8 cellular contexts compared by ENCODE assay signal in genomic region chr21:32578107-32578691, GRCh38. TPM values are rescaled to one million over a fixed set of nuclear protein-coding genes. Genes with fewer than 3 reads are reported as not detected.
DNase-seq lines count a peak whose midpoint lies in the region; ATAC-seq, FAIRE-seq and TF ChIP-seq lines count a peak whose summit lies in the region.

No MANE protein-coding gene starts in this region.

- H3K27ac ChIP-seq in HepG2 (ENCODE audit: extremely low read length, insufficient read depth, low read length) (no peak overlapping the region), right lobe of liver (no peak overlapping the region), H1 (ENCODE audit: low read depth, low read length) (no peak overlapping the region), Peyer's patch (no peak overlapping the region)

- H3K9ac ChIP-seq in HepG2 (ENCODE audit: insufficient read depth, low read depth, low read length) (no peak overlapping the region), H1 (replicated peaks in 1 of 4; ENCODE audit: extremely low read depth in 1 of 4, low read depth in 3 of 4, low read length in 3 of 4) (no peak overlapping the region)

- no peak overlapping the region for H3K23ac ChIP-seq in H1 (ENCODE audit: insufficient read length)

- DNase-seq in HepG2 (ENCODE audit: low spot score), result no peak
- no peak for DNase-seq in right lobe of liver
- DNase-seq in OCI-M1 (lab: John Stamatoyannopoulos, UW), result peak; percentile 14
- DNase-seq in H1 (ENCODE audit: low read depth in 1 of 2, low spot score in 2 of 2), result peak; percentile 23 to 70
- DNase-seq in type B pancreatic cell (ENCODE audit: extremely low spot score, unreplicated experiment), result peak; percentile 64
- no peak for DNase-seq in cerebellar cortex (ENCODE audit: low spot score)
- no peak for DNase-seq in Peyer's patch

- TF ChIP-seq CTCF in HepG2 (CRISPR knock-in tag; IDR thresholded peaks at IDR 0.05) (peak; percentile 68), right lobe of liver (IDR thresholded peaks at IDR 0.05) (no peak), H1 (IDR thresholded peaks at IDR 0.05; ENCODE audit: control extremely low read depth in 1 of 3, insufficient read depth in 1 of 3, low read depth in 1 of 3, low read length in 3 of 3) (peak; percentile 75 to 94 (median 79)), type B pancreatic cell (conservative IDR thresholded peaks at IDR 0.05) (peak; percentile 52), Peyer's patch (IDR thresholded peaks at IDR 0.05) (peak in 3 of 6 experiments; percentile 12 to 24 (median 14))

- no peak overlapping the region for H2AK5ac ChIP-seq in H1 (ENCODE audit: low read depth, low read length)

- CTCF ChIA-PET in HepG2 (lab: Yijun Ruan, JAX; ENCODE audit: low intra/inter-chr PET ratio, low total read pairs), result no interaction called here
- CTCF ChIA-PET in H1 (lab: Charles Lee; ENCODE audit: partially characterized antibody), result interaction anchor here (0.5 to 10.0 kb wide), 19 partner anchors 9 to 220 kb away, joined by 3 to 112 read pairs (median 4); partner anchors contain the start of gene URB1

- no peak overlapping the region for H2BK20ac ChIP-seq in H1 (ENCODE audit: low read length)

- TF ChIP-seq RAD21 in HepG2 (CRISPR knock-in tag; IDR thresholded peaks at IDR 0.05) (no peak), H1 (IDR thresholded peaks at IDR 0.05 in 1 of 2, conservative IDR thresholded peaks at IDR 0.05 in 1 of 2; ENCODE audit: low read depth in 2 of 2, low read length in 2 of 2) (peak; percentile 79 to 84)

- H2BK5ac ChIP-seq in H1 (ENCODE audit: low read depth, low read length), result no peak overlapping the region

- no peak overlapping the region for H2BK120ac ChIP-seq in H1 (replicated peaks; ENCODE audit: low read depth, low read length)

- no peaks in the 10 kb centered on the region for H3K79me1 ChIP-seq in H1 (ENCODE audit: low read depth, low read length)

- no peak overlapping the region for H3K18ac ChIP-seq in H1 (ENCODE audit: extremely low read depth, low read length)

- BruUV-seq in HepG2 (replicated peaks; lab: Mats Ljungman, UMichigan), result no TSS peak

- H3K36me3 Mint-ChIP-seq in type B pancreatic cell, result no peaks in the 10 kb centered on the region

- no peaks in the 10 kb centered on the region for H3K9me3 Mint-ChIP-seq in type B pancreatic cell

- H3K56ac ChIP-seq in H1 (replicated peaks; ENCODE audit: insufficient read length, low read depth, low read length), result no peak overlapping the region

- H4K20me1 ChIP-seq in HepG2 (ENCODE audit: insufficient read depth, low read length), result no peaks in the 10 kb centered on the region
- H4K20me1 ChIP-seq in H1 (replicated peaks in 1 of 2; ENCODE audit: control insufficient read depth in 1 of 2, insufficient read depth in 2 of 2, low read length in 2 of 2), result no peaks in the 10 kb centered on the region

- no peak for FAIRE-seq in HepG2 (lab: Jason Lieb, UNC)
- FAIRE-seq in H1 (lab: Jason Lieb, UNC), result no peak

- no peak overlapping the region; the same call in 1 of the 2 replicates for H3K4me2 ChIP-seq in HepG2 (ENCODE audit: low read depth, low read length)
- no peak overlapping the region for H3K4me2 ChIP-seq in H1 (ENCODE audit: insufficient read depth in 1 of 2, low read depth in 2 of 2, low read length in 2 of 2)

- no peak for TF ChIP-seq POLR2A in HepG2 (IDR thresholded peaks at IDR 0.05; ENCODE audit: insufficient read depth in 1 of 2, low read depth in 2 of 2, low read length in 2 of 2)
- no peak for TF ChIP-seq POLR2A in right lobe of liver (IDR thresholded peaks at IDR 0.05)
- no peak for TF ChIP-seq POLR2A in H1 (IDR thresholded peaks at IDR 0.05; ENCODE audit: control extremely low read depth in 1 of 2, low read depth in 2 of 2, low read length in 2 of 2)
- TF ChIP-seq POLR2A in Peyer's patch (IDR thresholded peaks at IDR 0.05), result no peak

- no peak overlapping the region for H3K4ac ChIP-seq in H1 (replicated peaks; ENCODE audit: insufficient read length, low read depth, low read length)

- H2AFZ ChIP-seq in HepG2 (ENCODE audit: low read length), result no peak overlapping the region
- H2AFZ ChIP-seq in H1 (ENCODE audit: low read length), result 0 out of 2 replicates have a peak overlapping the region, but pooled peaks have one; percentile 2

- H3K4me1 ChIP-seq in HepG2 (ENCODE audit: insufficient read depth, low read length) (peaks cover 3% of the 10 kb centered on the region), right lobe of liver (no peaks in the 10 kb centered on the region), H1 (replicated peaks in 1 of 4; ENCODE audit: control insufficient read depth in 3 of 4, insufficient read depth in 4 of 4, low read length in 3 of 4) (no peaks in the 10 kb centered on the region), Peyer's patch (no peaks in the 10 kb centered on the region)

- H3K27ac Mint-ChIP-seq in type B pancreatic cell, result no peak overlapping the region

- no peak overlapping the region for H3K14ac ChIP-seq in H1 (ENCODE audit: insufficient read length)

- peaks cover 21% of the 10 kb centered on the region for H3K27me3 Mint-ChIP-seq in type B pancreatic cell

- H2BK15ac ChIP-seq in H1 (ENCODE audit: low read length), result no peak overlapping the region

- POLR2A ChIA-PET in HepG2 (lab: Yijun Ruan, JAX) (no interaction called here), H1 (lab: Charles Lee; ENCODE audit: partially characterized antibody) (interaction anchor here (1.5 kb wide), 1 partner anchor 9 kb away, joined by 4 read pairs; no protein-coding TSS in a partner anchor)

- H3K4me3 ChIP-seq in HepG2 (replicated peaks in 1 of 3; ENCODE audit: insufficient read depth in 1 of 3, low read depth in 2 of 3, low read length in 3 of 3) (no peak overlapping the region), right lobe of liver (no peak overlapping the region), H1 (ENCODE audit: extremely low read depth in 1 of 4, insufficient read depth in 2 of 4, low read depth in 3 of 4, low read length in 4 of 4) (no peak overlapping the region), Peyer's patch (no peak overlapping the region)

- H3K79me2 ChIP-seq in HepG2 (ENCODE audit: insufficient read depth, low read length) (no peaks in the 10 kb centered on the region), H1 (ENCODE audit: control insufficient read depth in 1 of 2, insufficient read depth in 2 of 2, low read length in 2 of 2) (no peaks in the 10 kb centered on the region)

- no peak overlapping the region for H3K4me3 Mint-ChIP-seq in type B pancreatic cell

- H2BK12ac ChIP-seq in H1 (ENCODE audit: low read depth, low read length), result no peak overlapping the region

- peak overlapping the region; percentile 23; the same call in 1 of the 2 replicates for H4K8ac ChIP-seq in H1 (ENCODE audit: extremely low read depth, insufficient read depth, low read length)

- no peaks in the 10 kb centered on the region for H3K23me2 ChIP-seq in H1 (ENCODE audit: low read depth, low read length)

- in situ Hi-C loops in HepG2 (cut with HindIII; ENCODE audit: extremely low pct_ligation_motif_present, low pct_unique_long_range_greater_than_20kb), result no loop called here

- H3K9me3 ChIP-seq in HepG2 (ENCODE audit: low read length), result no peaks in the 10 kb centered on the region
- H3K9me3 ChIP-seq in right lobe of liver, result no peaks in the 10 kb centered on the region
- H3K9me3 ChIP-seq in H1 (ENCODE audit: insufficient read depth in 2 of 2, low read depth in 1 of 2, low read length in 1 of 2), result no peaks in the 10 kb centered on the region
- no peaks in the 10 kb centered on the region for H3K9me3 ChIP-seq in Peyer's patch

- intact Hi-C loops in HepG2 (cut with micrococcal nuclease; ENCODE audit: unreplicated experiment), result no loop called here
- intact Hi-C loops in right lobe of liver (cut with DNase I), result no loop called here

- no peaks in the 10 kb centered on the region for H3K4me1 Mint-ChIP-seq in type B pancreatic cell (ENCODE audit: unreplicated experiment)

- H3K36me3 ChIP-seq in HepG2 (replicated peaks in 1 of 2; ENCODE audit: control insufficient read depth in 1 of 2, insufficient read depth in 2 of 2, low read length in 2 of 2) (no peaks in the 10 kb centered on the region), right lobe of liver (no peaks in the 10 kb centered on the region), H1 (ENCODE audit: control insufficient read depth in 2 of 4, insufficient read depth in 4 of 4, low read length in 3 of 4) (no peaks in the 10 kb centered on the region), Peyer's patch (no peaks in the 10 kb centered on the region)

- TF ChIP-seq EP300 in HepG2 (IDR thresholded peaks at IDR 0.05; ENCODE audit: low read depth in 2 of 2, low read length in 2 of 2) (no peak), HepG2 (CRISPR knock-in tag; IDR thresholded peaks at IDR 0.05; ENCODE audit: borderline replicate concordance) (no peak), H1 (IDR thresholded peaks at IDR 0.05; ENCODE audit: borderline replicate concordance in 1 of 2, low read depth in 2 of 2, low read length in 2 of 2) (no peak)

- no peak overlapping the region for H4K91ac ChIP-seq in H1 (replicated peaks; ENCODE audit: insufficient read length, low read length)

- no peak overlapping the region for H4K5ac ChIP-seq in H1 (ENCODE audit: insufficient read length, low read depth, low read length)

- WGBS in HepG2 (ENCODE audit: low lambda C conversion rate), result 55% methylated on average over 14 of the region's 15 CpGs
- no CpG with 5 or more reads among the region's 15 CpGs for WGBS in right lobe of liver (ENCODE audit: insufficient coverage, low coverage, low lambda C conversion rate, missing lambda C conversion rate)
- 29% methylated on average over 15 of the region's 15 CpGs; no CpG with 5 or more reads in 1 of the 2 experiments for WGBS in H1 (ENCODE audit: extremely low coverage in 1 of 2, insufficient coverage in 1 of 2, insufficient read length in 1 of 2, insufficient replicate concordance in 2 of 2, low coverage in 1 of 2, low lambda C conversion rate in 2 of 2, missing lambda C conversion rate in 1 of 2), 2 experiments

- H3K27me3 ChIP-seq in HepG2 (ENCODE audit: control insufficient read depth in 1 of 2, insufficient read depth in 2 of 2, low read length in 2 of 2), result no peaks in the 10 kb centered on the region
- H3K27me3 ChIP-seq in right lobe of liver, result no peaks in the 10 kb centered on the region
- H3K27me3 ChIP-seq in H1 (replicated peaks in 1 of 4; ENCODE audit: control insufficient read depth in 3 of 4, extremely low read depth in 1 of 4, insufficient read depth in 3 of 4, low read length in 3 of 4), result no peaks in the 10 kb centered on the region
- H3K27me3 ChIP-seq in Peyer's patch, result no peaks in the 10 kb centered on the region

- ATAC-seq in HepG2, result peak; percentile 88
- ATAC-seq in right lobe of liver, result no peak
- no peak for ATAC-seq in GM19328 (IDR thresholded peaks at IDR 0.05; ENCODE audit: unreplicated experiment)

RNA-seq across cellular contexts. Expression of gene TCP10L, which starts 7.1 kb away (rescaled TPM):
- total RNA-seq in HepG2 (2016; rRNA removed; fragmentation: Illumina TruSeq; extraction: Trizol), result 2.4 and 2.8 TPM in 2 replicates
- 3.3 and 3.5 TPM in 2 replicates for total RNA-seq in HepG2 (2016; cell fraction: cytosol; rRNA removed; fragmentation: Illumina TruSeq; extraction: Trizol; ENCODE audit: low read depth)
- 2.7 and 2.9 TPM in 2 replicates for total RNA-seq in HepG2 (2016; cell fraction: insoluble cytoplasmic fraction; rRNA removed; fragmentation: Illumina TruSeq; extraction: Trizol)
- 4.2 and 4.4 TPM in 2 replicates for total RNA-seq in HepG2 (2016; cell fraction: membrane; rRNA removed; fragmentation: Illumina TruSeq; extraction: Trizol)
- total RNA-seq in HepG2 (2016; cell fraction: nucleus; rRNA removed; fragmentation: Illumina TruSeq; extraction: Trizol), result 1.8 and 1.9 TPM in 2 replicates
- polyA plus RNA-seq in HepG2 (2011; rRNA removed), result 0.90 and 1.0 TPM in 2 replicates
- 0.62 and 0.91 TPM in 2 replicates for polyA plus RNA-seq in HepG2 (2011; cell fraction: cytosol; rRNA removed)
- 0.42 and 0.76 TPM in 2 replicates for polyA plus RNA-seq in HepG2 (2011; cell fraction: nucleus; rRNA removed)
- polyA plus RNA-seq in HepG2 (2012), result 0.75 and 2.0 TPM in 2 replicates
- polyA plus RNA-seq in HepG2 (2016; cell fraction: cytosol; fragmentation: Illumina TruSeq; extraction: Trizol; ENCODE audit: low read depth), result 4.4 and 6.0 TPM in 2 replicates
- 2.8 and 3.2 TPM in 2 replicates for polyA plus RNA-seq in HepG2 (2016; cell fraction: insoluble cytoplasmic fraction; fragmentation: Illumina TruSeq; extraction: Trizol; ENCODE audit: low read depth)
- 3.1 and 4.8 TPM in 2 replicates for polyA plus RNA-seq in HepG2 (2016; cell fraction: membrane; fragmentation: Illumina TruSeq; extraction: Trizol; ENCODE audit: low read depth)
- polyA plus RNA-seq in HepG2 (2016; cell fraction: nucleus; fragmentation: Illumina TruSeq; extraction: Trizol; ENCODE audit: insufficient read depth, low read depth), result 1.5 and 2.0 TPM in 2 replicates
- polyA minus RNA-seq in HepG2 (2011; rRNA and poly(A)+ RNA removed; ENCODE audit: low replicate concordance), result 0.49 TPM in 1 of 2 replicates, not detected in the other
- polyA minus RNA-seq in HepG2 (2011; cell fraction: cytosol; rRNA and poly(A)+ RNA removed), result not detected in 2 replicates
- polyA minus RNA-seq in HepG2 (2011; cell fraction: nucleus; rRNA and poly(A)+ RNA removed), result 0.13 TPM in 1 of 2 replicates, not detected in the other
- total RNA-seq in right lobe of liver, result 1 to 10 TPM; 1.5 to 7.1 (median 3.8) TPM
- total RNA-seq in H1 (2021; fragmentation: NEBNext Ultra II Directional; extraction: Animal tissue kit (Norgen Biotek cat#: 25700)), result 0.71 and 0.99 TPM in 2 replicates
- polyA plus RNA-seq in H1 (2011; rRNA removed), result 0.45 and 0.74 TPM in 2 replicates
- polyA plus RNA-seq in H1 (2011; cell fraction: cytosol; rRNA removed), result 0.43 TPM
- polyA plus RNA-seq in H1 (2011; cell fraction: nucleus; rRNA removed), result 0.76 TPM
- 0.30 to 0.83 TPM (median 0.53 TPM) in 4 replicates for polyA plus RNA-seq in H1 (2012, experiment 1 of 2)
- 0.34 TPM for polyA plus RNA-seq in H1 (2012, experiment 2 of 2)
- polyA plus RNA-seq in H1 (2013, experiment 1 of 2), result 0.22 TPM
- polyA plus RNA-seq in H1 (2013, experiment 2 of 2), result 0.44 TPM
- polyA minus RNA-seq in H1 (2011; rRNA and poly(A)+ RNA removed), result 0.61 and 0.69 TPM in 2 replicates
- not detected for polyA minus RNA-seq in H1 (2011; cell fraction: cytosol; rRNA and poly(A)+ RNA removed)
- 0.50 TPM for polyA minus RNA-seq in H1 (2011; cell fraction: nucleus; rRNA and poly(A)+ RNA removed)
- total RNA-seq in type B pancreatic cell (ENCODE audit: low replicate concordance), result 0.93 and 1.2 TPM in 2 replicates
- total RNA-seq in Peyer's patch, result 1 to 10 TPM in 1 of 4 donors, not detected in 3; 9.9 TPM

RNA-seq across cellular contexts. Expression of gene CFAP298, which starts 34.0 kb away (rescaled TPM):
- 62.2 and 67.5 TPM in 2 replicates for total RNA-seq in HepG2 (2016; rRNA removed; fragmentation: Illumina TruSeq; extraction: Trizol)
- total RNA-seq in HepG2 (2016; cell fraction: cytosol; rRNA removed; fragmentation: Illumina TruSeq; extraction: Trizol; ENCODE audit: low read depth), result 8.3 and 10.1 TPM in 2 replicates
- total RNA-seq in HepG2 (2016; cell fraction: insoluble cytoplasmic fraction; rRNA removed; fragmentation: Illumina TruSeq; extraction: Trizol), result 63.4 and 69.3 TPM in 2 replicates
- 15.3 and 17.5 TPM in 2 replicates for total RNA-seq in HepG2 (2016; cell fraction: membrane; rRNA removed; fragmentation: Illumina TruSeq; extraction: Trizol)
- 27.5 and 31.3 TPM in 2 replicates for total RNA-seq in HepG2 (2016; cell fraction: nucleus; rRNA removed; fragmentation: Illumina TruSeq; extraction: Trizol)
- 19.6 and 21.2 TPM in 2 replicates for polyA plus RNA-seq in HepG2 (2011; rRNA removed)
- 17.9 and 20.0 TPM in 2 replicates for polyA plus RNA-seq in HepG2 (2011; cell fraction: cytosol; rRNA removed)
- polyA plus RNA-seq in HepG2 (2011; cell fraction: nucleus; rRNA removed), result 36.7 and 41.1 TPM in 2 replicates
- 26.6 and 34.3 TPM in 2 replicates for polyA plus RNA-seq in HepG2 (2012)
- 5.4 and 6.3 TPM in 2 replicates for polyA plus RNA-seq in HepG2 (2016; cell fraction: cytosol; fragmentation: Illumina TruSeq; extraction: Trizol; ENCODE audit: low read depth)
- 66.1 and 75.8 TPM in 2 replicates for polyA plus RNA-seq in HepG2 (2016; cell fraction: insoluble cytoplasmic fraction; fragmentation: Illumina TruSeq; extraction: Trizol; ENCODE audit: low read depth)
- polyA plus RNA-seq in HepG2 (2016; cell fraction: membrane; fragmentation: Illumina TruSeq; extraction: Trizol; ENCODE audit: low read depth), result 8.8 and 10.3 TPM in 2 replicates
- 55.9 and 56.8 TPM in 2 replicates for polyA plus RNA-seq in HepG2 (2016; cell fraction: nucleus; fragmentation: Illumina TruSeq; extraction: Trizol; ENCODE audit: insufficient read depth, low read depth)
- polyA minus RNA-seq in HepG2 (2011; rRNA and poly(A)+ RNA removed; ENCODE audit: low replicate concordance), result 8.7 and 11.6 TPM in 2 replicates
- 10.5 and 11.8 TPM in 2 replicates for polyA minus RNA-seq in HepG2 (2011; cell fraction: cytosol; rRNA and poly(A)+ RNA removed)
- 13.8 and 14.3 TPM in 2 replicates for polyA minus RNA-seq in HepG2 (2011; cell fraction: nucleus; rRNA and poly(A)+ RNA removed)
- 10 to 100 TPM in 5 of 6 experiments, 1 to 10 TPM in 1; 8.6 to 15.3 (median 11.6) TPM for total RNA-seq in right lobe of liver
- total RNA-seq in H1 (2021; fragmentation: NEBNext Ultra II Directional; extraction: Animal tissue kit (Norgen Biotek cat#: 25700)), result 68.1 and 69.6 TPM in 2 replicates
- 43.0 and 47.8 TPM in 2 replicates for polyA plus RNA-seq in H1 (2011; rRNA removed)
- polyA plus RNA-seq in H1 (2011; cell fraction: cytosol; rRNA removed), result 70.3 TPM
- 32.8 TPM for polyA plus RNA-seq in H1 (2011; cell fraction: nucleus; rRNA removed)
- polyA plus RNA-seq in H1 (2012, experiment 1 of 2), result 77.4 to 91.3 TPM (median 77.8 TPM) in 4 replicates
- polyA plus RNA-seq in H1 (2012, experiment 2 of 2), result 20.5 TPM
- polyA plus RNA-seq in H1 (2013, experiment 1 of 2), result 95.7 TPM
- 94.4 TPM for polyA plus RNA-seq in H1 (2013, experiment 2 of 2)
- 7.4 and 9.2 TPM in 2 replicates for polyA minus RNA-seq in H1 (2011; rRNA and poly(A)+ RNA removed)
- polyA minus RNA-seq in H1 (2011; cell fraction: cytosol; rRNA and poly(A)+ RNA removed), result 27.7 TPM
- polyA minus RNA-seq in H1 (2011; cell fraction: nucleus; rRNA and poly(A)+ RNA removed), result 17.3 TPM
- total RNA-seq in type B pancreatic cell (ENCODE audit: low replicate concordance), result 41.1 and 43.8 TPM in 2 replicates
- 10 to 100 TPM; 17.3 to 28.0 (median 20.6) TPM for total RNA-seq in Peyer's patch

Comparison
In these comparisons a context has a peak if more than half of its experiments do, and no peak if none do; other contexts are left out.
1. CTCF ChIP-seq: peak in HepG2 (single experiment), H1 (3 of 3) and type B pancreatic cell (single experiment); none in right lobe of liver (0 of 4).
2. DNase-seq: peak in OCI-M1 (single experiment), H1 (2 of 2) and type B pancreatic cell (single experiment); none in HepG2 (single experiment), right lobe of liver (0 of 3), cerebellar cortex (single experiment) and Peyer's patch (0 of 3).
3. Of the 41 proteins assayed by ChIP-seq in both HepG2 and H1: peak only in HepG2: none; only in H1: RAD21; in both: CTCF; in neither: 39.